ENCODE assay signal across 21 cellular contexts in the genomic region with DNA sequence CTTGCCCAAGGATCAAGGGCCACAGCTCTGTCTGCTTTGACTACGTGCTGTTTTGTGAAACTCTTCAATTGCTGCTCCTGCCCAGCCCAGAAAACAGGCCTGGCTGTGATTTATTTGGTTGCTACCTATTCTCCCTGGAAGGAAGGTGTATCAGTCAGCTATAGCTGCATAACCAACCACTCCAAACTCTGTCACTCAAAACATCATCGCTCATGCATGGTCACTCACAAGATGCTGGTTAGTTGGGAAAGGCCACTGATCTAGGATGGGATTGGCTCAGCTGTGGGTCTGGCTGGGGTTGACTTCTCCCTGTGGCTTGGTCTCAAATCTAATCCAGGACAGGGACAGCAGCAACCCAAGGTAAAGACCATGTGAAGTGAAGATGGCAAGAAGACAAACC. TPM values are rescaled to one million over a fixed set of nuclear protein-coding genes. Genes with fewer than 3 reads are reported as not detected.
DNase-seq lines count a peak whose midpoint lies in the region; ATAC-seq and TF ChIP-seq lines count a peak whose summit lies in the region.
"Had no signal": no experiment of that assay in that cellular context is flagged by ENCODE, and none has a peak within 500 bp of the region (broad histone marks: within the 10 kb centered on the region; RNA-seq: fewer than 3 reads in every experiment).

No MANE protein-coding gene starts in this region.

- no peaks in the 10 kb centered on the region for H3K36me3 Mint-ChIP-seq in activated CD8-positive, alpha-beta T cell treated with anti-CD3 and anti-CD28 coated beads, Interleukin-2, amount 10 ng/mL, durations not matched to agents 7 days and 5 days (ENCODE audit: low read depth)
- H3K36me3 Mint-ChIP-seq in activated CD8-positive, alpha-beta T cell treated with anti-CD3 and anti-CD28 coated beads for 36 hours (ENCODE audit: low read depth) = no peaks in the 10 kb centered on the region
- H3K36me3 Mint-ChIP-seq in nephron progenitor cell (ENCODE audit: low read depth) = no peaks in the 10 kb centered on the region
- H3K36me3 Mint-ChIP-seq: CD14-positive monocyte; CD4-positive, alpha-beta memory T cell had no signal

- no peaks in the 10 kb centered on the region for H3K36me3 ChIP-seq in right atrium auricular region
- H3K36me3 ChIP-seq in left ventricle myocardium inferior = no peaks in the 10 kb centered on the region
- H3K36me3 ChIP-seq: BLaER1 had no signal

- no peaks in the 10 kb centered on the region for H3K9me3 Mint-ChIP-seq in activated CD8-positive, alpha-beta T cell treated with anti-CD3 and anti-CD28 coated beads, Interleukin-2, amount 10 ng/mL, durations not matched to agents 7 days and 5 days (ENCODE audit: insufficient read depth)
- no peaks in the 10 kb centered on the region for H3K9me3 Mint-ChIP-seq in activated CD8-positive, alpha-beta T cell treated with anti-CD3 and anti-CD28 coated beads for 36 hours
- H3K9me3 Mint-ChIP-seq in nephron progenitor cell = peaks cover 3% of the 10 kb centered on the region
- H3K9me3 Mint-ChIP-seq: HFFc6 had no signal

- no peak overlapping the region for H3K27ac Mint-ChIP-seq in activated CD8-positive, alpha-beta T cell treated with anti-CD3 and anti-CD28 coated beads, Interleukin-2, amount 10 ng/mL, durations not matched to agents 7 days and 5 days
- H3K27ac Mint-ChIP-seq in activated CD8-positive, alpha-beta T cell treated with anti-CD3 and anti-CD28 coated beads for 36 hours = no peak overlapping the region
- H3K27ac Mint-ChIP-seq in nephron progenitor cell = peak overlapping the region; percentile 95
- H3K27ac Mint-ChIP-seq: HFFc6 had no signal

- DNase-seq in activated CD8-positive, alpha-beta T cell treated with anti-CD3 and anti-CD28 coated beads, Interleukin-2, amount 10 ng/mL, durations not matched to agents 7 days and 5 days = peak; percentile 14
- no peak for DNase-seq in activated CD8-positive, alpha-beta T cell treated with anti-CD3 and anti-CD28 coated beads for 36 hours
- DNase-seq in right atrium auricular region (ENCODE audit: low spot score) (peak; percentile 47), left ventricle myocardium inferior (no peak), nephron progenitor cell (no peak), ACHN (no peak), NCI-H446 treated with DMSO at 0.1 percent for 48 hours (lab: John Stamatoyannopoulos, UW) (no peak)
- DNase-seq: CD4-positive, alpha-beta memory T cell; DMS79 treated with DMSO at 0.1 percent for 48 hours; GF-D8; GOT3; H7; HFFc6 had no signal

- H3K27me3 Mint-ChIP-seq in activated CD8-positive, alpha-beta T cell treated with anti-CD3 and anti-CD28 coated beads, Interleukin-2, amount 10 ng/mL, durations not matched to agents 7 days and 5 days (ENCODE audit: low read depth) = no peaks in the 10 kb centered on the region
- no peaks in the 10 kb centered on the region for H3K27me3 Mint-ChIP-seq in activated CD8-positive, alpha-beta T cell treated with anti-CD3 and anti-CD28 coated beads for 36 hours
- H3K27me3 Mint-ChIP-seq in nephron progenitor cell (ENCODE audit: low read depth, poor library complexity) = peaks cover 14% of the 10 kb centered on the region

- no peak for TF ChIP-seq CTCF in activated CD8-positive, alpha-beta T cell treated with anti-CD3 and anti-CD28 coated beads for 36 hours (IDR thresholded peaks at IDR 0.05)
- no peak for TF ChIP-seq CTCF in right atrium auricular region (IDR thresholded peaks at IDR 0.05)
- no peak for TF ChIP-seq CTCF in left ventricle myocardium inferior (IDR thresholded peaks at IDR 0.05; ENCODE audit: borderline replicate concordance)
- TF ChIP-seq CTCF in nephron progenitor cell (IDR thresholded peaks at IDR 0.05) = no peak

- H3K4me1 ChIP-seq in right atrium auricular region = no peaks in the 10 kb centered on the region
- no peaks in the 10 kb centered on the region for H3K4me1 ChIP-seq in left ventricle myocardium inferior
- H3K4me1 ChIP-seq: A549 had no signal

- no peak overlapping the region for H3K4me3 Mint-ChIP-seq in activated CD8-positive, alpha-beta T cell treated with anti-CD3 and anti-CD28 coated beads, Interleukin-2, amount 10 ng/mL, durations not matched to agents 7 days and 5 days
- H3K4me3 Mint-ChIP-seq in activated CD8-positive, alpha-beta T cell treated with anti-CD3 and anti-CD28 coated beads for 36 hours = no peak overlapping the region
- no peak overlapping the region for H3K4me3 Mint-ChIP-seq in nephron progenitor cell
- H3K4me3 Mint-ChIP-seq: CD14-positive monocyte; CD4-positive, alpha-beta memory T cell; HFFc6 had no signal

- H3K4me3 ChIP-seq in right atrium auricular region (no peak overlapping the region), left ventricle myocardium inferior (no peak overlapping the region)
- H3K4me3 ChIP-seq: A549, BLaER1 had no signal

- H3K27me3 ChIP-seq in right atrium auricular region (no peaks in the 10 kb centered on the region), left ventricle myocardium inferior (ENCODE audit: low read depth) (peaks cover 38% of the 10 kb centered on the region)
- H3K27me3 ChIP-seq: BLaER1 had no signal

- in situ Hi-C loops in ACHN (cut with HindIII; ENCODE audit: low pct_ligation_motif_present, low pct_unique_long_range_greater_than_20kb, low sequenced_read_pairs) = no loop called here

- POLR2A ChIA-PET in activated CD8-positive, alpha-beta T cell treated with anti-CD3 and anti-CD28 coated beads, Interleukin-2, amount 10 ng/mL, durations not matched to agents 7 days and 5 days (lab: Charles Lee) = no interaction called here
- POLR2A ChIA-PET in activated CD8-positive, alpha-beta T cell treated with anti-CD3 and anti-CD28 coated beads for 36 hours (lab: Charles Lee) = interaction anchor here (1.2 kb wide), 1 partner anchor 464 kb away, joined by 3 read pairs; no protein-coding TSS in a partner anchor

- H3K27ac ChIP-seq in right atrium auricular region = no peak overlapping the region
- H3K27ac ChIP-seq in left ventricle myocardium inferior (replicated peaks) = no peak overlapping the region
- H3K27ac ChIP-seq: 22Rv1, A549, BLaER1, HL-60 had no signal

- intact Hi-C loops in activated CD8-positive, alpha-beta T cell treated with anti-CD3 and anti-CD28 coated beads for 36 hours (cut with micrococcal nuclease) = no loop called here
- intact Hi-C loops in left ventricle myocardium inferior (cut with micrococcal nuclease) = no loop called here

- CTCF ChIA-PET in activated CD8-positive, alpha-beta T cell treated with anti-CD3 and anti-CD28 coated beads, Interleukin-2, amount 10 ng/mL, durations not matched to agents 7 days and 5 days (lab: Charles Lee) = no interaction called here
- CTCF ChIA-PET in activated CD8-positive, alpha-beta T cell treated with anti-CD3 and anti-CD28 coated beads for 36 hours (lab: Charles Lee) = no interaction called here

- ATAC-seq in activated CD8-positive, alpha-beta T cell treated with anti-CD3 and anti-CD28 coated beads, Interleukin-2, amount 10 ng/mL, durations not matched to agents 7 days and 5 days = no peak
- ATAC-seq in activated CD8-positive, alpha-beta T cell treated with anti-CD3 and anti-CD28 coated beads for 36 hours = no peak
- no peak for ATAC-seq in GM18907 (IDR thresholded peaks at IDR 0.05; ENCODE audit: unreplicated experiment)
- ATAC-seq: A549, HCT116 had no signal

- H3K4me1 Mint-ChIP-seq in activated CD8-positive, alpha-beta T cell treated with anti-CD3 and anti-CD28 coated beads, Interleukin-2, amount 10 ng/mL, durations not matched to agents 7 days and 5 days (ENCODE audit: low read depth) = no peaks in the 10 kb centered on the region
- H3K4me1 Mint-ChIP-seq in activated CD8-positive, alpha-beta T cell treated with anti-CD3 and anti-CD28 coated beads for 36 hours (ENCODE audit: low read depth) = no peaks in the 10 kb centered on the region
- peaks cover 20% of the 10 kb centered on the region for H3K4me1 Mint-ChIP-seq in nephron progenitor cell
- H3K4me1 Mint-ChIP-seq: CD14-positive monocyte; CD4-positive, alpha-beta memory T cell had no signal

- H3K9me3 ChIP-seq in right atrium auricular region = no peaks in the 10 kb centered on the region
- no peaks in the 10 kb centered on the region for H3K9me3 ChIP-seq in left ventricle myocardium inferior (replicated peaks)
- H3K9me3 ChIP-seq: A549, BLaER1 had no signal

RNA-seq across cellular contexts. Expression of gene TEX51, which starts 14.6 kb away (rescaled TPM):
- not detected for total RNA-seq in activated CD8-positive, alpha-beta T cell treated with anti-CD3 and anti-CD28 coated beads, Interleukin-2, amount 10 ng/mL, durations not matched to agents 7 days and 5 days
- not detected for total RNA-seq in activated CD8-positive, alpha-beta T cell treated with anti-CD3 and anti-CD28 coated beads for 36 hours
- total RNA-seq in right atrium auricular region (not detected), left ventricle myocardium inferior (not detected)
- total RNA-seq: CD4-positive, alpha-beta memory T cell; H7; HFFc6; HT1080 had no signal

Comparison
In these comparisons a context has a peak if more than half of its experiments do, and no peak if none do; other contexts are left out.
1. DNase-seq: peak in activated CD8-positive, alpha-beta T cell treated with anti-CD3 and anti-CD28 coated beads, Interleukin-2, amount 10 ng/mL, durations not matched to agents 7 days and 5 days (single experiment) and right atrium auricular region (single experiment); none in activated CD8-positive, alpha-beta T cell treated with anti-CD3 and anti-CD28 coated beads for 36 hours (single experiment), left ventricle myocardium inferior (single experiment), nephron progenitor cell (single experiment), ACHN (single experiment) and NCI-H446 treated with DMSO at 0.1 percent for 48 hours (single experiment).